Comparison of ENCODE assay signal across 27 cellular contexts in genomic region chr11:28176231-28176853, GRCh38.
A peak's percentile ranks its signal among the peaks of the same experiment; 100 is the strongest.
DNase-seq lines count a peak whose midpoint lies in the region; ATAC-seq, FAIRE-seq and TF ChIP-seq lines count a peak whose summit lies in the region.
"Had no signal": no experiment of that assay in that cellular context is flagged by ENCODE, and none has a peak within 500 bp of the region (broad histone marks: within the 10 kb centered on the region; RNA-seq: fewer than 3 reads in every experiment).

No MANE protein-coding gene starts in this region.

- no peaks in the 10 kb centered on the region for H3K27me3 ChIP-seq in aorta (ENCODE audit: control insufficient read depth in 1 of 2, insufficient read depth in 2 of 2, low read length in 1 of 2)
- H3K27me3 ChIP-seq: ascending aorta, dorsolateral prefrontal cortex, gastroesophageal sphincter, MG63 had no signal

- no peaks in the 10 kb centered on the region for H3K27me3 Mint-ChIP-seq in activated naive CD4-positive, alpha-beta T cell treated with anti-CD3 and anti-CD28 coated beads, Interleukin-2, amount 10 ng/mL, durations not matched to agents 7 days and 5 days
- H3K27me3 Mint-ChIP-seq: activated CD8-positive, alpha-beta T cell treated with anti-CD3 and anti-CD28 coated beads for 36 hours; CD4-positive, CD25-positive, alpha-beta regulatory T cell; central memory CD8-positive, alpha-beta T cell; type B pancreatic cell had no signal

- H3K4me3 Mint-ChIP-seq in activated naive CD4-positive, alpha-beta T cell treated with anti-CD3 and anti-CD28 coated beads, Interleukin-2, amount 10 ng/mL, durations not matched to agents 7 days and 5 days, result no peak overlapping the region
- H3K4me3 Mint-ChIP-seq: activated CD8-positive, alpha-beta T cell treated with anti-CD3 and anti-CD28 coated beads for 36 hours; CD4-positive, CD25-positive, alpha-beta regulatory T cell; central memory CD8-positive, alpha-beta T cell; type B pancreatic cell had no signal

- no peaks in the 10 kb centered on the region for H3K4me1 Mint-ChIP-seq in activated naive CD4-positive, alpha-beta T cell treated with anti-CD3 and anti-CD28 coated beads, Interleukin-2, amount 10 ng/mL, durations not matched to agents 7 days and 5 days

- TF ChIP-seq CTCF in HFF-Myc (IDR thresholded peaks at IDR 0.05; ENCODE audit: low read depth, low read length, missing control alignments) (no peak), fibroblast of the aortic adventitia (IDR thresholded peaks at IDR 0.05; ENCODE audit: insufficient read depth, low read length) (no peak)

- no peak for FAIRE-seq in urothelium cell line (lab: Jason Lieb, UNC)
- FAIRE-seq: endothelial cell of umbilical vein had no signal

- H3K27ac ChIP-seq in aorta (ENCODE audit: low read depth in 1 of 2, low read length in 2 of 2), result no peak overlapping the region
- H3K27ac ChIP-seq: ascending aorta, dorsolateral prefrontal cortex, gastroesophageal sphincter had no signal

- CTCF ChIA-PET in activated naive CD4-positive, alpha-beta T cell treated with anti-CD3 and anti-CD28 coated beads, Interleukin-2, amount 10 ng/mL, durations not matched to agents 7 days and 5 days (lab: Charles Lee), result no interaction called here

- H3K4me1 ChIP-seq in aorta (ENCODE audit: control insufficient read depth in 1 of 2, insufficient read depth in 2 of 2, low read length in 2 of 2), result no peaks in the 10 kb centered on the region
- H3K4me1 ChIP-seq: ascending aorta, gastroesophageal sphincter had no signal

- H3K27ac Mint-ChIP-seq in activated naive CD4-positive, alpha-beta T cell treated with anti-CD3 and anti-CD28 coated beads, Interleukin-2, amount 10 ng/mL, durations not matched to agents 7 days and 5 days, result no peak overlapping the region
- H3K27ac Mint-ChIP-seq: activated CD8-positive, alpha-beta T cell treated with anti-CD3 and anti-CD28 coated beads for 36 hours; CD4-positive, CD25-positive, alpha-beta regulatory T cell; type B pancreatic cell had no signal

- DNase-seq in AG20443 (ENCODE audit: low spot score) (peak; percentile 9), HFF-Myc (ENCODE audit: extremely low read depth, low read depth) (peak; percentile 3), RPMI7951 (ENCODE audit: low read depth) (peak; percentile 62), fibroblast of the aortic adventitia (ENCODE audit: low read depth) (peak; percentile 13), urothelium cell line (ENCODE audit: low spot score) (no peak), aorta (no peak)
- DNase-seq in activated naive CD4-positive, alpha-beta T cell treated with anti-CD3 and anti-CD28 coated beads, Interleukin-2, amount 10 ng/mL, durations not matched to agents 7 days and 5 days, result no peak
- DNase-seq: activated CD8-positive, alpha-beta T cell treated with anti-CD3 and anti-CD28 coated beads for 36 hours; CD4-positive, CD25-positive, alpha-beta regulatory T cell; dorsolateral prefrontal cortex; GF-D8; islet precursor cell; MG63; NCI-H1436 treated with DMSO at 0.1 percent for 48 hours; NCI-H2171; NCI-H526 treated with DMSO at 0.1 percent for 48 hours; stimulated activated CD4-positive, alpha-beta T cell treated with anti-CD3 and anti-CD28 coated beads, Interleukin-15, amount 100 ng/mL, for 24 hours; stimulated activated CD8-positive, alpha-beta memory T cell treated with anti-CD3 and anti-CD28 coated beads, Interleukin-4, amount 100 ng/mL, for 48 hours; SW 1271 had no signal

- intact Hi-C loops in aorta (cut with DNase I), result no loop called here

- peaks cover 5% of the 10 kb centered on the region for H3K9me3 Mint-ChIP-seq in activated naive CD4-positive, alpha-beta T cell treated with anti-CD3 and anti-CD28 coated beads, Interleukin-2, amount 10 ng/mL, durations not matched to agents 7 days and 5 days
- H3K9me3 Mint-ChIP-seq: central memory CD8-positive, alpha-beta T cell had no signal

- H3K9me3 ChIP-seq in aorta (ENCODE audit: control insufficient read depth, low read length), result no peaks in the 10 kb centered on the region
- H3K9me3 ChIP-seq: ascending aorta, gastroesophageal sphincter had no signal

- H3K4me3 ChIP-seq in HFF-Myc (replicated peaks; ENCODE audit: low read depth, low read length), result no peak overlapping the region
- H3K4me3 ChIP-seq in fibroblast of the aortic adventitia (ENCODE audit: low read depth, low read length), result no peak overlapping the region
- H3K4me3 ChIP-seq in aorta (ENCODE audit: low read length in 2 of 2), result no peak overlapping the region
- H3K4me3 ChIP-seq: ascending aorta, dorsolateral prefrontal cortex, gastroesophageal sphincter, MG63 had no signal

- ATAC-seq in aorta (ENCODE audit: low FRiP score) (no peak), GM21528 (IDR thresholded peaks at IDR 0.05; ENCODE audit: low FRiP score, unreplicated experiment) (no peak)
- ATAC-seq: activated CD8-positive, alpha-beta T cell treated with anti-CD3 and anti-CD28 coated beads for 36 hours; gastroesophageal sphincter; Right ventricle myocardium inferior; sciatic nerve had no signal

- H3K36me3 Mint-ChIP-seq in activated naive CD4-positive, alpha-beta T cell treated with anti-CD3 and anti-CD28 coated beads, Interleukin-2, amount 10 ng/mL, durations not matched to agents 7 days and 5 days, result peaks cover 10% of the 10 kb centered on the region

- H3K36me3 ChIP-seq in aorta (ENCODE audit: control insufficient read depth in 1 of 2, insufficient read depth in 2 of 2, low read length in 1 of 2), result no peaks in the 10 kb centered on the region

- 78 to 83% methylated on average over 1 of the region's 1 CpG for WGBS in aorta, 2 donors

Comparison
In these comparisons a context has a peak if more than half of its experiments do, and no peak if none do; other contexts are left out.
1. DNase-seq: peak in AG20443 (single experiment), HFF-Myc (single experiment), RPMI7951 (single experiment) and fibroblast of the aortic adventitia (single experiment); none in urothelium cell line (single experiment), activated naive CD4-positive, alpha-beta T cell treated with anti-CD3 and anti-CD28 coated beads, Interleukin-2, amount 10 ng/mL, durations not matched to agents 7 days and 5 days (single experiment) and aorta (0 of 2).